ENCODE assay signal across 8 cellular contexts in the genomic region with DNA sequence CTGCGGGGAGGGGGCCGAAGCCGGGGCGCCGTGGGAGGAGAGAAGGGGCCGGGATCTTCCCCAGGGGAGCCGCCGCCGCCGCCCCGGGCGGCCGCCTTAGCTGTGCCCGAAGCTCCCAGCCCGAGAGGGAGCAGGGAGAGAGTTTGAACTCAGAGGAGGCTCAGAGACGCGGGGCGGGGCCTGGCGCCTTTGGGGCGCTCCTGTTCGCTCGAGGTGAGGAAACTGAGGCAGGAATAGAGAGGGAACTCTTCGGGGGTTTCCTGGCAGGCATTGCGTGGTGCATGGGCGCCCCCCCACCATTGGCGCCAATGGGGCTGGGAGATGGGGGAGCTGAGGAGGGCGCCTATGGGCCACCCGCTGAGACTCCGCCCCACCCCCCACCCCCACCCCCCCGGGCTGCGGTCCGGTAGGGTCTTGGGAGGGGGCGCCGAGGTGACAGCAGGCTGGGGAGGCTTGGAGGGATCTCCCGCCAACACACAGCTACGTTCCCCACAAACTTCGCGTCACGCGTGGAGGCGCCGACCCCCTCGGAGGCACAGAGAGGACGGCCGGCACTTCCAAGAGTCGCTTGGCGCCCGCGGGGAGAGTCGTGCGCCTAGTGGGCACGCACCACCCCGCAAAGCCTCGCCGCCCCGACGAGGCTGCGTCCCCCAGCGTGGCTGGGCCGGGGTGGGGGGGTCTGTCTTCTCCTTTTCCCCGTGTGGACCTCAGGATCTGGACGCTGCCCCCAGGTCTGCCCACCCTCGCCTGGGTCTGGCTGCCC. TPM values are rescaled to one million over a fixed set of nuclear protein-coding genes. Genes with fewer than 3 reads are reported as not detected.
DNase-seq lines count a peak whose midpoint lies in the region; ATAC-seq and TF ChIP-seq lines count a peak whose summit lies in the region.

No MANE protein-coding gene starts in this region.

- peak overlapping the region; percentile 99 for H3K4me3 ChIP-seq in ovary

- H3K27ac ChIP-seq in KOPT-K1 (ENCODE audit: low read depth, low read length, poor library complexity, severe bottlenecking) = peak overlapping the region; percentile 95
- H3K27ac ChIP-seq in ovary = peak overlapping the region; percentile 97 to 98

- TF ChIP-seq POLR2A in ovary (IDR thresholded peaks at IDR 0.05) = no peak

- peak overlapping the region; percentile 98 for H3K4me3 Mint-ChIP-seq in Calu3 (ENCODE audit: low read depth, unreplicated experiment)

- TF ChIP-seq CTCF in Calu3 (IDR thresholded peaks at IDR 0.05; ENCODE audit: unreplicated experiment) (no peak), ovary (IDR thresholded peaks at IDR 0.05) (no peak)

- no peaks in the 10 kb centered on the region for H3K9me3 Mint-ChIP-seq in Calu3 (ENCODE audit: low read depth, unreplicated experiment)

- H3K4me1 ChIP-seq in ovary (ENCODE audit: insufficient read depth) = peaks cover 12% of the 10 kb centered on the region

- H3K27ac Mint-ChIP-seq in Calu3 (ENCODE audit: unreplicated experiment) = peak overlapping the region; percentile 63

- BruUV-seq in Calu3 (replicated peaks; lab: Mats Ljungman, UMichigan) = no TSS peak

- intact Hi-C loops in Calu3 (cut with micrococcal nuclease; ENCODE audit: unreplicated experiment) = no loop called here
- intact Hi-C loops in ovary (cut with DNase I) = loop anchor here in 2 of 4 donors (10.0 kb wide), 2 partner anchors 64 to 254 kb away; partner anchors contain the start of genes BCS1L (in 1 of the 2) and ZNF142 (in 1 of the 2)

- H3K9me3 ChIP-seq in KOPT-K1 (ENCODE audit: insufficient read depth, low read length, poor library complexity, severe bottlenecking) = no peaks in the 10 kb centered on the region
- no peaks in the 10 kb centered on the region for H3K9me3 ChIP-seq in ovary

- CTCF ChIA-PET in Calu3 (lab: Charles Lee) = no interaction called here

- TF ChIP-seq EP300 in ovary (IDR thresholded peaks at IDR 0.05) = no peak

- H3K36me3 Mint-ChIP-seq in Calu3 (ENCODE audit: insufficient read depth, unreplicated experiment) = peaks cover 75% of the 10 kb centered on the region

- no peaks in the 10 kb centered on the region for H3K27me3 Mint-ChIP-seq in Calu3 (ENCODE audit: unreplicated experiment)

- no peak for DNase-seq in Calu3
- peak; percentile 37 for DNase-seq in activated effector memory CD4-positive, alpha-beta T cell treated with Interleukin-2 at 50 U/mL for 16 hours
- peak; percentile 41 for DNase-seq in globus pallidus (ENCODE audit: low spot score)
- peak; percentile 57 to 75 (median 74) for DNase-seq in ovary
- no peak for DNase-seq in MV-4-11 (lab: John Stamatoyannopoulos, UW)
- no peak for DNase-seq in SHP77 (lab: John Stamatoyannopoulos, UW)

- no peaks in the 10 kb centered on the region for H3K27me3 ChIP-seq in ovary

- peaks cover 35% of the 10 kb centered on the region; the same call in 1 of the 2 replicates for H3K36me3 ChIP-seq in KOPT-K1 (ENCODE audit: insufficient read depth, low read length)
- H3K36me3 ChIP-seq in ovary = no peaks in the 10 kb centered on the region

- 0 to 1% (median 0%) methylated on average over 52 to 63 of the region's 63 CpGs for WGBS in ovary, 3 donors

- H3K4me1 Mint-ChIP-seq in Calu3 (ENCODE audit: low read depth, unreplicated experiment) = peaks cover 31% of the 10 kb centered on the region

- no peak for ATAC-seq in GM18867 (IDR thresholded peaks at IDR 0.05; ENCODE audit: unreplicated experiment)

RNA-seq across cellular contexts. Expression of gene CTDSP1, which starts 0.7 kb away (rescaled TPM):
- total RNA-seq in Calu3 (2022) = 58.0 and 59.3 TPM in 2 replicates
- 100 to 1,000 TPM in 5 of 7 donors, 10 to 100 TPM in 2; 68.8 to 211 (median 159) TPM for total RNA-seq in ovary
- 100 to 1,000 TPM in 1 of 2 donors, 10 to 100 TPM in 1; 38.6 to 135 TPM for polyA plus RNA-seq in ovary

RNA-seq across cellular contexts. Expression of gene SLC11A1, which starts 18.3 kb away (rescaled TPM):
- total RNA-seq in Calu3 (2022) = 0.12 TPM in 1 of 2 replicates, not detected in the other
- 10 to 100 TPM in 3 of 7 donors, 1 to 10 TPM in 4; 1.0 to 28.9 (median 8.7) TPM for total RNA-seq in ovary
- 1 to 10 TPM in 1 of 2 donors, under 1 TPM in 1; 0.83 to 3.0 TPM for polyA plus RNA-seq in ovary

RNA-seq across cellular contexts. Expression of gene VIL1, which starts 18.6 kb away (rescaled TPM):
- 9.0 and 16.4 TPM in 2 replicates for total RNA-seq in Calu3 (2022)
- total RNA-seq in ovary = 1 to 10 TPM in 1 of 7 donors, under 1 TPM in 1, not detected in 5; 0.38 to 1.3 TPM
- polyA plus RNA-seq in ovary = under 1 TPM in 1 of 2 donors, not detected in 1; 0.05 TPM

RNA-seq across cellular contexts. Expression of gene CATIP, which starts 43.7 kb away (rescaled TPM):
- 0.71 TPM in 1 of 2 replicates, not detected in the other for total RNA-seq in Calu3 (2022)
- 1 to 10 TPM in 5 of 7 donors, not detected in 2; 1.2 to 9.4 (median 1.4) TPM for total RNA-seq in ovary
- polyA plus RNA-seq in ovary = under 1 TPM in 1 of 2 donors, not detected in 1; 0.12 TPM

Comparison
In these comparisons a context has a peak if more than half of its experiments do, and no peak if none do; other contexts are left out.
1. DNase-seq: peak in activated effector memory CD4-positive, alpha-beta T cell treated with Interleukin-2 at 50 U/mL for 16 hours (single experiment), globus pallidus (single experiment) and ovary (5 of 5); none in Calu3 (single experiment), MV-4-11 (single experiment) and SHP77 (0 of 2).